Comparison of ENCODE assay signal across 1 cellular context in the genomic region with DNA sequence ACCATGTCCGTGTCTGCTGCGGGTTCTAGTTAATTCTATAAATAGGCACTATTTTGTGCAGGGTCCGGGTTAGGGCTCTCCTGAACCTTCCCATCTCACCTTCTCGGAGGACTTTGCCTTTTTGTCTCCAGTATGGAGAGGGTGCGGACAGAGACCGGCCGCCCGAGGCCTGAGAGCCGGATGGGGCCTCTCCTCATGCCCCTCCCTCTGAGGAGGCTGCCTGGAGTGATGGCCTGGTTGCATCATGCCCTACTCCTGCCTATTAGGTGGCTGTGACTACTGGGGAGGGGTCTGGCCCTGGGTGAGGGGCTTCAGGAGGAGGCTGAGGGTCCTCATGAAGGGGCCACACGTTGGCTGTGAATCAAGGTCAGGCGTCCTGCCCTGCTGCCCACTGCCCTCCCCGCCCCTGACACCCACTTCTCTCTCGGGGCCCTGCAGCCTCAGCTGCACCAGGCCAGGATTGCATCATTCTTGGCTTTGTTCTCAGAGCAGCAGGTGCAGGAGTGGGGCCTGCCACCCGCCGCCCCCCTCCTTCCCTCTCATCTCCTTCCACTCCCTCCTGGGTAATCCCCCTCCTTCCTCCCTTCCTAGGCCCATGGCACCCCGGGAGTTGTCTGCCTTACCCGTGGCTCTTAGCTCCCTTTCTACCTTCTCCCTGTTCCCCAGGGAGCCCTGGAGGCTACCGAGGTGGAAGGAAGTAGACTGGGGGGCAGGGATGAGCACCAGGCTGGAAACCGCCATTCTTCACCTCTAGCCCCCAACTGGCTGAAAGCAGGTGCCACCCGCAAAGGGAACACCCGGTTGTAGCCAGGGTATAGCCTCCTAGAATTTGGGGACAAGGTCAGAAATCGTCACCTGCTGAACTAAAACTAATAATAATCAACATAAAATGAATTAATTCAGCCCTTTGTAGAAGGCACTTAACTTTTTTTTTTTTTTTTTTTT.
A peak's percentile ranks its signal among the peaks of the same experiment; 100 is the strongest.
TF ChIP-seq lines count a peak whose summit lies in the region.

No MANE protein-coding gene starts in this region.

TF ChIP-seq in HEK293, 187 proteins besides CTCF, POLR2A, EP300 and RAD21 (continued from another document):
- TF ChIP-seq, protein P1, sequence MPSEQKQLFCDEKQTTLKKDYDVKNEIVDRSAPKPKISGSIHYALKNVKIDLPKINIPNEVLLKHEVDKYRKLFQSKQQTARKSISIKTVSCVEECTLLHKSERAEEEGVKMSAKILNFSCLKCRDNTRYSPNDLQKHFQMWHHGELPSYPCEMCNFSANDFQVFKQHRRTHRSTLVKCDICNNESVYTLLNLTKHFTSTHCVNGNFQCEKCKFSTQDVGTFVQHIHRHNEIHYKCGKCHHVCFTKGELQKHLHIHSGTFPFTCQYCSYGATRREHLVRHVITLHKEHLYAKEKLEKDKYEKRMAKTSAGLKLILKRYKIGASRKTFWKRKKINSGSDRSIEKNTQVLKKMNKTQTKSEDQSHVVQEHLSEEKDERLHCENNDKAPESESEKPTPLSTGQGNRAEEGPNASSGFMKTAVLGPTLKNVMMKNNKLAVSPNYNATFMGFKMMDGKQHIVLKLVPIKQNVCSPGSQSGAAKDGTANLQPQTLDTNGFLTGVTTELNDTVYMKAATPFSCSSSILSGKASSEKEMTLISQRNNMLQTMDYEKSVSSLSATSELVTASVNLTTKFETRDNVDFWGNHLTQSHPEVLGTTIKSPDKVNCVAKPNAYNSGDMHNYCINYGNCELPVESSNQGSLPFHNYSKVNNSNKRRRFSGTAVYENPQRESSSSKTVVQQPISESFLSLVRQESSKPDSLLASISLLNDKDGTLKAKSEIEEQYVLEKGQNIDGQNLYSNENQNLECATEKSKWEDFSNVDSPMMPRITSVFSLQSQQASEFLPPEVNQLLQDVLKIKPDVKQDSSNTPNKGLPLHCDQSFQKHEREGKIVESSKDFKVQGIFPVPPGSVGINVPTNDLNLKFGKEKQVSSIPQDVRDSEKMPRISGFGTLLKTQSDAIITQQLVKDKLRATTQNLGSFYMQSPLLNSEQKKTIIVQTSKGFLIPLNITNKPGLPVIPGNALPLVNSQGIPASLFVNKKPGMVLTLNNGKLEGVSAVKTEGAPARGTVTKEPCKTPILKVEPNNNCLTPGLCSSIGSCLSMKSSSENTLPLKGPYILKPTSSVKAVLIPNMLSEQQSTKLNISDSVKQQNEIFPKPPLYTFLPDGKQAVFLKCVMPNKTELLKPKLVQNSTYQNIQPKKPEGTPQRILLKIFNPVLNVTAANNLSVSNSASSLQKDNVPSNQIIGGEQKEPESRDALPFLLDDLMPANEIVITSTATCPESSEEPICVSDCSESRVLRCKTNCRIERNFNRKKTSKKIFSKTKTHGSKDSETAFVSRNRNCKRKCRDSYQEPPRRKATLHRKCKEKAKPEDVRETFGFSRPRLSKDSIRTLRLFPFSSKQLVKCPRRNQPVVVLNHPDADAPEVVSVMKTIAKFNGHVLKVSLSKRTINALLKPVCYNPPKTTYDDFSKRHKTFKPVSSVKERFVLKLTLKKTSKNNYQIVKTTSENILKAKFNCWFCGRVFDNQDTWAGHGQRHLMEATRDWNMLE (tag by site-specific recombination; conservative IDR thresholded peaks at IDR 0.05; ENCODE audit: low read depth) = peak; percentile 46; the same call in 1 of the 2 replicates
- peak; percentile 10; the same call in 1 of the 2 replicates for TF ChIP-seq ZNF121 (tag by site-specific recombination; IDR thresholded peaks at IDR 0.05)
- TF ChIP-seq ZNF155 (tag by site-specific recombination; IDR thresholded peaks at IDR 0.05) = no peak
- 0 out of 2 replicates have a peak, but pooled peaks have one; percentile 8 for TF ChIP-seq ZNF184 (tag by site-specific recombination; IDR thresholded peaks at IDR 0.05)
- TF ChIP-seq ZNF621 (tag by site-specific recombination; IDR thresholded peaks at IDR 0.05) = no peak
- peak; percentile 99 for TF ChIP-seq SCRT2 (tag by site-specific recombination; IDR thresholded peaks at IDR 0.05)
- TF ChIP-seq ZNF223 (tag by site-specific recombination; IDR thresholded peaks at IDR 0.05) = 0 out of 2 replicates have a peak, but pooled peaks have one; percentile 17
- TF ChIP-seq INSM2 (tag by site-specific recombination; IDR thresholded peaks at IDR 0.05) = peak; percentile 63; the same call in 1 of the 2 replicates
- peak; percentile 33; the same call in 1 of the 2 replicates for TF ChIP-seq KLF10 (tag by site-specific recombination; IDR thresholded peaks at IDR 0.05)
- TF ChIP-seq, protein P2, sequence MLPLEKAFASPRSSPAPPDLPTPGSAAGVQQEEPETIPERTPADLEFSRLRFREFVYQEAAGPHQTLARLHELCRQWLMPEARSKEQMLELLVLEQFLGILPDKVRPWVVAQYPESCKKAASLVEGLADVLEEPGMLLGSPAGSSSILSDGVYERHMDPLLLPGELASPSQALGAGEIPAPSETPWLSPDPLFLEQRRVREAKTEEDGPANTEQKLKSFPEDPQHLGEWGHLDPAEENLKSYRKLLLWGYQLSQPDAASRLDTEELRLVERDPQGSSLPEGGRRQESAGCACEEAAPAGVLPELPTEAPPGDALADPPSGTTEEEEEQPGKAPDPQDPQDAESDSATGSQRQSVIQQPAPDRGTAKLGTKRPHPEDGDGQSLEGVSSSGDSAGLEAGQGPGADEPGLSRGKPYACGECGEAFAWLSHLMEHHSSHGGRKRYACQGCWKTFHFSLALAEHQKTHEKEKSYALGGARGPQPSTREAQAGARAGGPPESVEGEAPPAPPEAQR (tag by site-specific recombination; IDR thresholded peaks at IDR 0.05) = peak; percentile 88
- TF ChIP-seq ZNF2 (tag by site-specific recombination; IDR thresholded peaks at IDR 0.05) = peak; percentile 55; the same call in 1 of the 2 replicates
- TF ChIP-seq ZNF843 (tag by site-specific recombination; IDR thresholded peaks at IDR 0.05) = peak; percentile 75
- TF ChIP-seq RBAK (tag by site-specific recombination; IDR thresholded peaks at IDR 0.05) = no peak
- TF ChIP-seq MEIS1 (CRISPR knock-in tag; IDR thresholded peaks at IDR 0.05; ENCODE audit: borderline replicate concordance) = no peak
- peak; percentile 83 for TF ChIP-seq OSR2 (tag by site-specific recombination; IDR thresholded peaks at IDR 0.05)
- TF ChIP-seq ZNF580 (tag by site-specific recombination; IDR thresholded peaks at IDR 0.05) = 0 out of 2 replicates have a peak, but pooled peaks have one; percentile 66
- TF ChIP-seq ZNF768 (tag by site-specific recombination; IDR thresholded peaks at IDR 0.05) = no peak
- TF ChIP-seq ZNF19 (tag by site-specific recombination; IDR thresholded peaks at IDR 0.05; ENCODE audit: low read depth) = no peak
- TF ChIP-seq ZBTB1 (tag by site-specific recombination; IDR thresholded peaks at IDR 0.05) = no peak
- TF ChIP-seq, protein P3, sequence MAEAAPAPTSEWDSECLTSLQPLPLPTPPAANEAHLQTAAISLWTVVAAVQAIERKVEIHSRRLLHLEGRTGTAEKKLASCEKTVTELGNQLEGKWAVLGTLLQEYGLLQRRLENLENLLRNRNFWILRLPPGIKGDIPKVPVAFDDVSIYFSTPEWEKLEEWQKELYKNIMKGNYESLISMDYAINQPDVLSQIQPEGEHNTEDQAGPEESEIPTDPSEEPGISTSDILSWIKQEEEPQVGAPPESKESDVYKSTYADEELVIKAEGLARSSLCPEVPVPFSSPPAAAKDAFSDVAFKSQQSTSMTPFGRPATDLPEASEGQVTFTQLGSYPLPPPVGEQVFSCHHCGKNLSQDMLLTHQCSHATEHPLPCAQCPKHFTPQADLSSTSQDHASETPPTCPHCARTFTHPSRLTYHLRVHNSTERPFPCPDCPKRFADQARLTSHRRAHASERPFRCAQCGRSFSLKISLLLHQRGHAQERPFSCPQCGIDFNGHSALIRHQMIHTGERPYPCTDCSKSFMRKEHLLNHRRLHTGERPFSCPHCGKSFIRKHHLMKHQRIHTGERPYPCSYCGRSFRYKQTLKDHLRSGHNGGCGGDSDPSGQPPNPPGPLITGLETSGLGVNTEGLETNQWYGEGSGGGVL (tag by site-specific recombination; IDR thresholded peaks at IDR 0.05) = peak; percentile 100
- TF ChIP-seq ZEB2 (tag by site-specific recombination; IDR thresholded peaks at IDR 0.05) = peak; percentile 97
- TF ChIP-seq ZNF561 (tag by site-specific recombination; IDR thresholded peaks at IDR 0.05; ENCODE audit: borderline replicate concordance) = peak; percentile 85; the same call in 1 of the 2 replicates
- TF ChIP-seq, protein P4, sequence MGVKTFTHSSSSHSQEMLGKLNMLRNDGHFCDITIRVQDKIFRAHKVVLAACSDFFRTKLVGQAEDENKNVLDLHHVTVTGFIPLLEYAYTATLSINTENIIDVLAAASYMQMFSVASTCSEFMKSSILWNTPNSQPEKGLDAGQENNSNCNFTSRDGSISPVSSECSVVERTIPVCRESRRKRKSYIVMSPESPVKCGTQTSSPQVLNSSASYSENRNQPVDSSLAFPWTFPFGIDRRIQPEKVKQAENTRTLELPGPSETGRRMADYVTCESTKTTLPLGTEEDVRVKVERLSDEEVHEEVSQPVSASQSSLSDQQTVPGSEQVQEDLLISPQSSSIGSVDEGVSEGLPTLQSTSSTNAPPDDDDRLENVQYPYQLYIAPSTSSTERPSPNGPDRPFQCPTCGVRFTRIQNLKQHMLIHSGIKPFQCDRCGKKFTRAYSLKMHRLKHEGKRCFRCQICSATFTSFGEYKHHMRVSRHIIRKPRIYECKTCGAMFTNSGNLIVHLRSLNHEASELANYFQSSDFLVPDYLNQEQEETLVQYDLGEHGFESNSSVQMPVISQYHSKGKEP (tag by site-specific recombination; IDR thresholded peaks at IDR 0.05) = peak; percentile 92
- TF ChIP-seq ZNF449 (tag by site-specific recombination; IDR thresholded peaks at IDR 0.05) = no peak
- TF ChIP-seq ZNF791 (tag by site-specific recombination; IDR thresholded peaks at IDR 0.05) = no peak
- TF ChIP-seq, protein P5, sequence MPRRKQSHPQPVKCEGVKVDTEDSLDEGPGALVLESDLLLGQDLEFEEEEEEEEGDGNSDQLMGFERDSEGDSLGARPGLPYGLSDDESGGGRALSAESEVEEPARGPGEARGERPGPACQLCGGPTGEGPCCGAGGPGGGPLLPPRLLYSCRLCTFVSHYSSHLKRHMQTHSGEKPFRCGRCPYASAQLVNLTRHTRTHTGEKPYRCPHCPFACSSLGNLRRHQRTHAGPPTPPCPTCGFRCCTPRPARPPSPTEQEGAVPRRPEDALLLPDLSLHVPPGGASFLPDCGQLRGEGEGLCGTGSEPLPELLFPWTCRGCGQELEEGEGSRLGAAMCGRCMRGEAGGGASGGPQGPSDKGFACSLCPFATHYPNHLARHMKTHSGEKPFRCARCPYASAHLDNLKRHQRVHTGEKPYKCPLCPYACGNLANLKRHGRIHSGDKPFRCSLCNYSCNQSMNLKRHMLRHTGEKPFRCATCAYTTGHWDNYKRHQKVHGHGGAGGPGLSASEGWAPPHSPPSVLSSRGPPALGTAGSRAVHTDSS (tag by site-specific recombination; IDR thresholded peaks at IDR 0.05) = 0 out of 2 replicates have a peak, but pooled peaks have one; percentile 4
- peak; percentile 62; the same call in 1 of the 2 replicates for TF ChIP-seq ZNF394 (tag by site-specific recombination; IDR thresholded peaks at IDR 0.05; ENCODE audit: borderline replicate concordance)
- no peak for TF ChIP-seq SALL2 (tag by site-specific recombination; IDR thresholded peaks at IDR 0.05; ENCODE audit: borderline replicate concordance)
- peak; percentile 95 for TF ChIP-seq ZNF324 (tag by site-specific recombination; IDR thresholded peaks at IDR 0.05)
- TF ChIP-seq ZNF571 (tag by site-specific recombination; IDR thresholded peaks at IDR 0.05) = no peak
- TF ChIP-seq KLF16 (tag by site-specific recombination; IDR thresholded peaks at IDR 0.05) = peak; percentile 93
- 0 out of 2 replicates have a peak, but pooled peaks have one; percentile 34 for TF ChIP-seq TCF7L2 (IDR thresholded peaks at IDR 0.05; ENCODE audit: borderline replicate concordance, low read depth, low read length)
- TF ChIP-seq, protein P6, sequence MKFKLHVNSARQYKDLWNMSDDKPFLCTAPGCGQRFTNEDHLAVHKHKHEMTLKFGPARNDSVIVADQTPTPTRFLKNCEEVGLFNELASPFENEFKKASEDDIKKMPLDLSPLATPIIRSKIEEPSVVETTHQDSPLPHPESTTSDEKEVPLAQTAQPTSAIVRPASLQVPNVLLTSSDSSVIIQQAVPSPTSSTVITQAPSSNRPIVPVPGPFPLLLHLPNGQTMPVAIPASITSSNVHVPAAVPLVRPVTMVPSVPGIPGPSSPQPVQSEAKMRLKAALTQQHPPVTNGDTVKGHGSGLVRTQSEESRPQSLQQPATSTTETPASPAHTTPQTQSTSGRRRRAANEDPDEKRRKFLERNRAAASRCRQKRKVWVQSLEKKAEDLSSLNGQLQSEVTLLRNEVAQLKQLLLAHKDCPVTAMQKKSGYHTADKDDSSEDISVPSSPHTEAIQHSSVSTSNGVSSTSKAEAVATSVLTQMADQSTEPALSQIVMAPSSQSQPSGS (tag by site-specific recombination; IDR thresholded peaks at IDR 0.05; ENCODE audit: low read depth) = peak; percentile 86
- 0 out of 2 replicates have a peak, but pooled peaks have one; percentile 20 for TF ChIP-seq YY1 (tag by site-specific recombination; IDR thresholded peaks at IDR 0.05)
